10 cellular contexts compared by ENCODE assay signal in the genomic region with DNA sequence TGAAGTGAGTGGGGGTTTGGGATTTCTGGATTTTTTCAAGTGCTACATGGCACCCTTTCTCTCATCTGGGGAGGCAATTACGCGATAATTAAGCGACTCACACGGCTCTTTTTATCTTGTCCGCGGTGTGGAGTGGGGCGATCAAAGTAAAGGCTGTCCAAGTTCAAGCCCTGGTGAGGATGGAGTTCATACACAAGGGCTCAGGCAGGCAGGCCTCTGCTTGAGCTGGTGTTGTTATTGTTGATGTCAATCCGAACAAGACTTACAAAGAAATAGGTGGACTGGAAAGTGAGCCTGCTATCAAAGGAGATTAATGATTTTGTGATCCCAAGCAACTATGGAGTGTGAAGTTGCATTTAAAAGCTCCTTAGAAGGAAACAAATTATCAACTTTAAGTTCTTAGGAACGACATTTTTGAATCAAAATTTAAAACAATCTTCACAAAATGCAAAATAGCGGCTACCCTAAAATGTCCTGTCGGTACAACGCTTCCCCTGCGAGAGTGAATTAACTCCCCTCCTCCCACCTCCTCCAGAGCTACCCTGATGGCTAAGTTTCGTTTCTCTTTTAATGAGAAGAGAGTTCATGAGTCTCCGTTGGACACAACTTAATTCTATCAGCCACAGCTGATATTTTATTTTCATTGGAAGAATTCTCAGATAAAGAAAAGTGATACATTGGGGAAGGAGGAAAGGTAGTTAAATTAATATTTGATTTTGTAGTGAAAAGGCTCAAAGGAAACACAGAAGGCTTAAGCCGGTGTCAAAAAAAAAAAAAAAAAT. TPM values are rescaled to one million over a fixed set of nuclear protein-coding genes. Genes with fewer than 3 reads are reported as not detected.
DNase-seq lines count a peak whose midpoint lies in the region; ATAC-seq and TF ChIP-seq lines count a peak whose summit lies in the region.
"Had no signal": no experiment of that assay in that cellular context is flagged by ENCODE, and none has a peak within 500 bp of the region (broad histone marks: within the 10 kb centered on the region; RNA-seq: fewer than 3 reads in every experiment).

No MANE protein-coding gene starts in this region.

- H3K4me3 ChIP-seq in upper lobe of left lung = peak overlapping the region in 2 of 4 donors; percentile 55 to 62
- H3K4me3 ChIP-seq: gastroesophageal sphincter had no signal

- peaks cover 9% of the 10 kb centered on the region for H3K4me1 Mint-ChIP-seq in glutamatergic neuron (ENCODE audit: low read depth, unreplicated experiment)

- WGBS in upper lobe of left lung, 2 donors = 8 to 20% methylated on average over 16 of the region's 16 CpGs

- H3K4me3 Mint-ChIP-seq in glutamatergic neuron (ENCODE audit: unreplicated experiment) = peak overlapping the region; percentile 61

- ATAC-seq in upper lobe of left lung (ENCODE audit: low FRiP score in 2 of 2) (no peak), GM18520 (IDR thresholded peaks at IDR 0.05; ENCODE audit: unreplicated experiment) (no peak), GM21529 (IDR thresholded peaks at IDR 0.05; ENCODE audit: unreplicated experiment) (no peak)
- ATAC-seq: gastroesophageal sphincter had no signal

- H3K27ac ChIP-seq in upper lobe of left lung = peak overlapping the region; percentile 82 to 92 (median 88)
- H3K27ac ChIP-seq: gastroesophageal sphincter had no signal

- H3K4me1 ChIP-seq in upper lobe of left lung = peaks cover 11 to 32% (median 21%) of the 10 kb centered on the region in 4 donors

- H3K9me3 ChIP-seq in upper lobe of left lung = no peaks in the 10 kb centered on the region

- peak; percentile 37 for DNase-seq in NCI-H82 (lab: John Stamatoyannopoulos, UW)
- DNase-seq in NCI-H82 treated with DMSO at 0.1 percent for 48 hours (lab: John Stamatoyannopoulos, UW; ENCODE audit: unreplicated experiment) = no peak
- peak; percentile 53 for DNase-seq in NCI-H748 treated with DMSO at 0.1 percent for 48 hours (lab: John Stamatoyannopoulos, UW)
- DNase-seq in glutamatergic neuron = no peak
- DNase-seq in upper lobe of left lung = no peak
- no peak for DNase-seq in NOMO-1 (lab: John Stamatoyannopoulos, UW; ENCODE audit: unreplicated experiment in 2 of 2)
- DNase-seq: activated effector memory CD4-positive, alpha-beta T cell treated with anti-CD3 and anti-CD28 coated beads, Interleukin-2, amount 50 U/mL, for 16 hours had no signal

- TF ChIP-seq POLR2A in upper lobe of left lung (IDR thresholded peaks at IDR 0.05) = no peak

- peaks cover 9% of the 10 kb centered on the region for H3K36me3 Mint-ChIP-seq in glutamatergic neuron (ENCODE audit: unreplicated experiment)

- H3K9me3 Mint-ChIP-seq in glutamatergic neuron (ENCODE audit: unreplicated experiment) = peaks cover 15% of the 10 kb centered on the region

- H3K27me3 Mint-ChIP-seq in glutamatergic neuron (ENCODE audit: unreplicated experiment) = peaks cover 48% of the 10 kb centered on the region

- no peak overlapping the region for H3K27ac Mint-ChIP-seq in glutamatergic neuron (ENCODE audit: unreplicated experiment)

- TF ChIP-seq EP300 in upper lobe of left lung (IDR thresholded peaks at IDR 0.05) = no peak

- no peaks in the 10 kb centered on the region for H3K36me3 ChIP-seq in upper lobe of left lung
- H3K36me3 ChIP-seq: gastroesophageal sphincter had no signal

- no peak for TF ChIP-seq CTCF in glutamatergic neuron (IDR thresholded peaks at IDR 0.05; ENCODE audit: partially characterized antibody, unreplicated experiment)
- no peak for TF ChIP-seq CTCF in upper lobe of left lung (IDR thresholded peaks at IDR 0.05)

- H3K27me3 ChIP-seq in upper lobe of left lung = peaks cover 3 to 58% (median 22%) of the 10 kb centered on the region in 4 donors

RNA-seq across cellular contexts. Expression of a gene that starts 5.9 kb away (rescaled TPM):
- total RNA-seq in glutamatergic neuron (ENCODE audit: unreplicated experiment) (not detected), upper lobe of left lung (10 to 100 TPM; 25.1 to 69.2 (median 34.6) TPM)

RNA-seq across cellular contexts. Expression of a gene that starts 6.3 kb away (rescaled TPM):
- total RNA-seq in glutamatergic neuron (ENCODE audit: unreplicated experiment) = 0.44 TPM
- total RNA-seq in upper lobe of left lung = 10 to 100 TPM in 3 of 6 donors, 1 to 10 TPM in 3; 5.2 to 63.9 (median 10.8) TPM

Comparison
In these comparisons a context has a peak if more than half of its experiments do, and no peak if none do; other contexts are left out.
1. DNase-seq: peak in NCI-H82 (single experiment) and NCI-H748 treated with DMSO at 0.1 percent for 48 hours (single experiment); none in NCI-H82 treated with DMSO at 0.1 percent for 48 hours (single experiment), glutamatergic neuron (single experiment), upper lobe of left lung (0 of 2) and NOMO-1 (0 of 2).
2. RNA of a gene that starts 5.9 kb away (total RNA-seq): 25.1 to 69.2 TPM in upper lobe of left lung; not detected in glutamatergic neuron (single experiment); every median in the first group is over 10 times any median in the second.